ENCODE assay signal across 14 cellular contexts in the genomic region with DNA sequence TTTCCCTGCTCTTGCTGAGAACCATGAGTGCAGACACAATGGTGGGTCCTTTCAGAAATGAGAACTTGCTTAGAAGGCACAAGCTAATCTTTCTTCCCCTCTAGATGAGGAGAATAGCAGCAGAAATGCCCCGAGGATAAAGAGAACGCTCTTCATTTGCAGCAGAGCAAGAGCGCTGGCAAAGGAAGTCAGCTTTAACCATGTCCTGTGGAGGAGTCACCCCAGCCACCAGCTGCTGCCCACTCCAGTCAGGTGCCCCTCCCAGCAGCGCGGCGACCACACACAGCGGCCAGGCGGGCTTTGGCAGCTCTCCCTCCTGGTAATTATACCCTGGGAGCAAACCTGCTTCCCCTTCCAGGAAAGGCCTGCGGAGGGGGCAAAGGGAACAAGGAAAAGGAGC. TPM values are rescaled to one million over a fixed set of nuclear protein-coding genes. Genes with fewer than 3 reads are reported as not detected.
A peak's percentile ranks its signal among the peaks of the same experiment; 100 is the strongest.
DNase-seq lines count a peak whose midpoint lies in the region; ATAC-seq and TF ChIP-seq lines count a peak whose summit lies in the region.
"Had no signal": no experiment of that assay in that cellular context is flagged by ENCODE, and none has a peak within 500 bp of the region (broad histone marks: within the 10 kb centered on the region; RNA-seq: fewer than 3 reads in every experiment).

No MANE protein-coding gene starts in this region.

- TF ChIP-seq POLR2A in NB4 (IDR thresholded peaks at IDR 0.05; ENCODE audit: extremely low read depth, insufficient read length): no peak

- peaks cover 82% of the 10 kb centered on the region for H3K36me3 Mint-ChIP-seq in activated T-helper 17 cell treated with anti-CD3 and anti-CD28 coated beads, Interleukin-2, amount 50 U/mL, for 72 hours (ENCODE audit: low read depth)
- H3K36me3 Mint-ChIP-seq in nephron progenitor cell (ENCODE audit: low read depth): peaks cover 74% of the 10 kb centered on the region

- H3K9me3 Mint-ChIP-seq in activated T-helper 17 cell treated with anti-CD3 and anti-CD28 coated beads, Interleukin-2, amount 50 U/mL, for 72 hours: no peaks in the 10 kb centered on the region
- no peaks in the 10 kb centered on the region for H3K9me3 Mint-ChIP-seq in nephron progenitor cell
- H3K9me3 Mint-ChIP-seq: mesothelial cell of epicardium had no signal

- no peak overlapping the region for H3K4me3 Mint-ChIP-seq in activated T-helper 17 cell treated with anti-CD3 and anti-CD28 coated beads, Interleukin-2, amount 50 U/mL, for 72 hours
- H3K4me3 Mint-ChIP-seq in nephron progenitor cell: no peak overlapping the region
- H3K4me3 Mint-ChIP-seq: mesothelial cell of epicardium had no signal

- no peaks in the 10 kb centered on the region for H3K27me3 Mint-ChIP-seq in activated T-helper 17 cell treated with anti-CD3 and anti-CD28 coated beads, Interleukin-2, amount 50 U/mL, for 72 hours
- H3K27me3 Mint-ChIP-seq in nephron progenitor cell (ENCODE audit: low read depth, poor library complexity): no peaks in the 10 kb centered on the region

- ATAC-seq in activated T-helper 17 cell treated with anti-CD3 and anti-CD28 coated beads, Interleukin-2, amount 50 U/mL, for 72 hours (replicated peaks): no peak
- no peak for ATAC-seq in activated CD4-positive, CD25-positive, alpha-beta regulatory T cell treated with anti-CD3 and anti-CD28 coated beads, Interleukin-2, amount 50 U/mL, for 24 hours

- no peak overlapping the region for H3K4me3 ChIP-seq in NB4 (ENCODE audit: low read depth, low read length)
- H3K4me3 ChIP-seq: cardiac muscle cell, skin epidermis had no signal

- H3K4me1 Mint-ChIP-seq in activated T-helper 17 cell treated with anti-CD3 and anti-CD28 coated beads, Interleukin-2, amount 50 U/mL, for 72 hours: peaks cover 17% of the 10 kb centered on the region
- peaks cover 33% of the 10 kb centered on the region for H3K4me1 Mint-ChIP-seq in nephron progenitor cell

- TF ChIP-seq CTCF in NB4 (IDR thresholded peaks at IDR 0.05; ENCODE audit: low read depth, low read length) (no peak), nephron progenitor cell (IDR thresholded peaks at IDR 0.05) (no peak)

- DNase-seq in NCI-H748 (lab: John Stamatoyannopoulos, UW; ENCODE audit: unreplicated experiment): peak; percentile 53
- DNase-seq in NCI-H748 treated with DMSO at 0.1 percent for 48 hours (lab: John Stamatoyannopoulos, UW): no peak
- DNase-seq in NB4 (ENCODE audit: low read depth): peak; percentile 82
- peak; percentile 10 for DNase-seq in nephron progenitor cell
- DNase-seq in NCI-H1930 (lab: John Stamatoyannopoulos, UW): no peak
- no peak for DNase-seq in SW 1271 (lab: John Stamatoyannopoulos, UW)
- DNase-seq: NCI-H2171 treated with DMSO at 0.1 percent for 48 hours; stimulated activated CD8-positive, alpha-beta memory T cell treated with anti-CD3 and anti-CD28 coated beads, Interleukin-4, amount 100 ng/mL, for 48 hours had no signal

- peak overlapping the region; percentile 73 for H3K27ac Mint-ChIP-seq in activated T-helper 17 cell treated with anti-CD3 and anti-CD28 coated beads, Interleukin-2, amount 50 U/mL, for 72 hours
- H3K27ac Mint-ChIP-seq in nephron progenitor cell: no peak overlapping the region
- H3K27ac Mint-ChIP-seq: mesothelial cell of epicardium had no signal

RNA-seq across cellular contexts. Expression of a gene that starts 42.4 kb away (rescaled TPM):
- total RNA-seq in activated T-helper 17 cell treated with anti-CD3 and anti-CD28 coated beads, Interleukin-2, amount 50 U/mL, for 72 hours: not detected
- total RNA-seq: fibroblast of villous mesenchyme had no signal

Comparison
In these comparisons a context has a peak if more than half of its experiments do, and no peak if none do; other contexts are left out.
1. DNase-seq: peak in NCI-H748 (single experiment), NB4 (single experiment) and nephron progenitor cell (single experiment); none in NCI-H748 treated with DMSO at 0.1 percent for 48 hours (single experiment), NCI-H1930 (0 of 2) and SW 1271 (0 of 2).